8 cellular contexts compared by ENCODE assay signal in genomic region chr17:42155614-42156045, GRCh38.
DNase-seq lines count a peak whose midpoint lies in the region; ATAC-seq lines count a peak whose summit lies in the region.

No MANE protein-coding gene starts in this region.

- peak overlapping the region; percentile 73 for H3K27ac Mint-ChIP-seq in T-helper 2 cell treated with Interferon-gamma antibody and Interleukin-4, amounts not matched to agents 5 μg/mL and 100 μg/mL, for 36 hours
- no peak overlapping the region for H3K27ac Mint-ChIP-seq in activated naive CD8-positive, alpha-beta T cell

- peaks cover 8% of the 10 kb centered on the region for H3K36me3 Mint-ChIP-seq in T-helper 2 cell treated with Interferon-gamma antibody and Interleukin-4, amounts not matched to agents 5 μg/mL and 100 μg/mL, for 36 hours (ENCODE audit: low read depth)
- H3K36me3 Mint-ChIP-seq in activated naive CD8-positive, alpha-beta T cell: no peaks in the 10 kb centered on the region

- no peak for DNase-seq in T-helper 2 cell treated with Interferon-gamma antibody and Interleukin-4, amounts not matched to agents 5 μg/mL and 100 μg/mL, for 36 hours (ENCODE audit: low spot score)
- DNase-seq in T-helper 2 cell (no peak), iPS-NIHi7 (ENCODE audit: extremely low spot score) (peak; percentile 68), NCI-H128 (lab: John Stamatoyannopoulos, UW; ENCODE audit: unreplicated experiment) (no peak)
- DNase-seq in stimulated activated naive CD4-positive, alpha-beta T cell (lab: John Stamatoyannopoulos, UW): no peak

- H3K4me1 ChIP-seq in subcutaneous abdominal adipose tissue (ENCODE audit: control insufficient read depth in 5 of 5, insufficient read depth in 5 of 5, low read length in 5 of 5): peaks cover 7 to 38% (median 35%) of the 10 kb centered on the region in 5 donors

- H3K9me3 ChIP-seq in subcutaneous abdominal adipose tissue (ENCODE audit: control insufficient read depth in 5 of 5, low read length in 5 of 5): no peaks in the 10 kb centered on the region

- H3K9ac ChIP-seq in subcutaneous abdominal adipose tissue (ENCODE audit: low read length in 5 of 5): peak overlapping the region in 1 of 5 donors; percentile 42

- ATAC-seq in HG03469 (IDR thresholded peaks at IDR 0.05; ENCODE audit: unreplicated experiment): no peak

- H3K9me3 Mint-ChIP-seq in T-helper 2 cell treated with Interferon-gamma antibody and Interleukin-4, amounts not matched to agents 5 μg/mL and 100 μg/mL, for 36 hours: no peaks in the 10 kb centered on the region
- H3K9me3 Mint-ChIP-seq in activated naive CD8-positive, alpha-beta T cell (ENCODE audit: low read depth): no peaks in the 10 kb centered on the region

- no peak overlapping the region for H3K27ac ChIP-seq in subcutaneous abdominal adipose tissue (ENCODE audit: low read depth, low read length)

- H3K4me3 ChIP-seq in subcutaneous abdominal adipose tissue (ENCODE audit: low read depth in 1 of 5, low read length in 5 of 5): peak overlapping the region; percentile 53 to 96 (median 73)

- H3K4me1 Mint-ChIP-seq in T-helper 2 cell treated with Interferon-gamma antibody and Interleukin-4, amounts not matched to agents 5 μg/mL and 100 μg/mL, for 36 hours (ENCODE audit: low read depth): peaks cover 19% of the 10 kb centered on the region
- peaks cover 31% of the 10 kb centered on the region for H3K4me1 Mint-ChIP-seq in activated naive CD8-positive, alpha-beta T cell (ENCODE audit: low read depth)

- H3K27me3 Mint-ChIP-seq in T-helper 2 cell treated with Interferon-gamma antibody and Interleukin-4, amounts not matched to agents 5 μg/mL and 100 μg/mL, for 36 hours (ENCODE audit: low read depth): no peaks in the 10 kb centered on the region
- H3K27me3 Mint-ChIP-seq in activated naive CD8-positive, alpha-beta T cell: no peaks in the 10 kb centered on the region

- H3K4me3 Mint-ChIP-seq in T-helper 2 cell treated with Interferon-gamma antibody and Interleukin-4, amounts not matched to agents 5 μg/mL and 100 μg/mL, for 36 hours: peak overlapping the region; percentile 85
- H3K4me3 Mint-ChIP-seq in activated naive CD8-positive, alpha-beta T cell: peak overlapping the region; percentile 94

- H3K27me3 ChIP-seq in subcutaneous abdominal adipose tissue (ENCODE audit: control insufficient read depth in 5 of 5, insufficient read depth in 4 of 5, low read length in 5 of 5): no peaks in the 10 kb centered on the region

- H3K36me3 ChIP-seq in subcutaneous abdominal adipose tissue (ENCODE audit: control insufficient read depth in 5 of 5, insufficient read depth in 5 of 5, low read length in 5 of 5): peaks cover 0 to 8% (median 5%) of the 10 kb centered on the region in 5 donors
